8 cellular contexts compared by ENCODE assay signal in the genomic region with DNA sequence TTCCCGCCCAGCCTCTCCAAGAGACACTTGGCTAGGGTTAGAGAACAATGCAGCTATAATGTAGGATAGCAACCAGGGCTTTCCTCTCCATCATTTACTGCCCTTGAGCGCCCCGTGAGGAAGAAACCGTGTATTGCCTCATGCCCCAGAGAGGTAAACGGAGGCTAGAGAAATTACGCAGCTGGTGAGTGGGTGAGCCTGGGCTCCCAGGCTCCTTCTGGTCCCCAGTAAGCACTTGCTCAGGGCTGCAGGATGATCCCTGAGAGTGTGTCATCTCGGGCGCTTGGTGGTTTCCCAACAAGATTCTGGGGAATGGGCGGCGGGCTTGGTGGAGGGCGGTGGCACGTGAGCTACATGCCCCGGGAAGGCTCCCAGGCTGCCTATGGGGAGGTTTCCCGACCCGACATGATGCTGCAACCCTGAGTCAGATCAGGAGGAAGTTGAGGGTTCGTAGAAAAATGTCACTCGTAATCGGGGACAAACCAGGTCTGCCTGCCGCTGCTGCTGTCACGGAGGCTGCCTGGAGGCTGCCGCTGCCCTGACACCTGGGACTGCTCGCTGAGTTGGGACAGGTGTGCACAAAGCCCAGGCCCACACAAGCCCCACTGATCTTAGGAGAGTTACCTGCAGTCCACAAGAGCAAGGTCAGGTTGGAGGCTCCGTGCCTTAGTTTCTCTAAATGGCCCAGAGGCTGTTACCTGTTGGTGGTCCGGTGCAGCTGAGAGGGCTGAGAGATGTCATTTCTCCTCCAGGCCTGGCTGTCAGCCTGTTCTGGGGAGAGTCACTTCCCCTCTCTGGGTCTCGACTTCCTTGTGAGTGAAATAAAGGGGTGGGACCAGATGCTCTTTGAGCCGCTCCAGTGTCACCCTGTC. TPM values are rescaled to one million over a fixed set of nuclear protein-coding genes. Genes with fewer than 3 reads are reported as not detected.
A peak's percentile ranks its signal among the peaks of the same experiment; 100 is the strongest.
DNase-seq lines count a peak whose midpoint lies in the region; ATAC-seq and TF ChIP-seq lines count a peak whose summit lies in the region.

Gene GPR55 (minus strand): TSS at position 773 of the 872 bp plus-strand sequence. CDS start 14,280 bp downstream, outside the sequence.

- peaks cover 0 to 9% (median 0%) of the 10 kb centered on the region in 3 donors for H3K36me3 Mint-ChIP-seq in CD8-positive, alpha-beta memory T cell
- H3K36me3 Mint-ChIP-seq in activated CD4-positive, alpha-beta T cell treated with anti-CD3 and anti-CD28 coated beads, Interleukin-2, amount 10 ng/mL, durations not matched to agents 24 days and 14 days (ENCODE audit: low read depth): no peaks in the 10 kb centered on the region
- no peaks in the 10 kb centered on the region for H3K36me3 Mint-ChIP-seq in endodermal cell (ENCODE audit: low read depth)

- no peaks in the 10 kb centered on the region for H3K36me3 ChIP-seq in CD8-positive, alpha-beta memory T cell (ENCODE audit: insufficient read depth, low read length)
- H3K36me3 ChIP-seq in endodermal cell (ENCODE audit: control insufficient read depth, insufficient read depth, low read length) (no peaks in the 10 kb centered on the region), hepatocyte (replicated peaks; ENCODE audit: insufficient read depth, low read depth) (no peaks in the 10 kb centered on the region)

- no peak within 1 kb of the TSS for H3K9ac ChIP-seq in endodermal cell (ENCODE audit: extremely low read depth, low read length, poor library complexity, severe bottlenecking)

- peak within 1 kb of the TSS; percentile 61 for H3K4me3 ChIP-seq in CD8-positive, alpha-beta memory T cell (ENCODE audit: low read length)
- no peak within 1 kb of the TSS for H3K4me3 ChIP-seq in endodermal cell (ENCODE audit: low read length)
- H3K4me3 ChIP-seq in hepatocyte: no peak within 1 kb of the TSS

- TF ChIP-seq POLR2A in erythroblast (IDR thresholded peaks at IDR 0.05; ENCODE audit: low read length): no peak

- TF ChIP-seq CTCF in endodermal cell (conservative IDR thresholded peaks at IDR 0.05) (peak; percentile 76), hepatocyte (IDR thresholded peaks at IDR 0.05; ENCODE audit: poor library complexity) (no peak)

- H3K4me1 Mint-ChIP-seq in CD8-positive, alpha-beta memory T cell: peaks cover 39 to 65% (median 50%) of the 10 kb centered on the region in 3 donors
- H3K4me1 Mint-ChIP-seq in activated CD4-positive, alpha-beta T cell treated with anti-CD3 and anti-CD28 coated beads, Interleukin-2, amount 10 ng/mL, durations not matched to agents 24 days and 14 days: peaks cover 42% of the 10 kb centered on the region
- H3K4me1 Mint-ChIP-seq in endodermal cell: peaks cover 9% of the 10 kb centered on the region

- no peak within 1 kb of the TSS for H3K4me2 ChIP-seq in hepatocyte

- H3K9me2 ChIP-seq in hepatocyte (replicated peaks; ENCODE audit: insufficient read depth): no peaks in the 10 kb centered on the region

- peaks cover 21% of the 10 kb centered on the region for H3K4me1 ChIP-seq in CD8-positive, alpha-beta memory T cell (ENCODE audit: insufficient read depth, low read length)
- H3K4me1 ChIP-seq in endodermal cell (ENCODE audit: control insufficient read depth, insufficient read depth, low read length): no peaks in the 10 kb centered on the region
- H3K4me1 ChIP-seq in hepatocyte (ENCODE audit: insufficient read depth): no peaks in the 10 kb centered on the region

- H2AFZ ChIP-seq in hepatocyte: no peak within 1 kb of the TSS

- intact Hi-C loops in activated CD4-positive, alpha-beta T cell treated with anti-CD3 and anti-CD28 coated beads, Interleukin-2, amount 10 ng/mL, durations not matched to agents 24 days and 14 days (cut with micrococcal nuclease): loop anchor here (1.0 kb wide), 2 partner anchors 19 to 60 kb away; no protein-coding TSS in a partner anchor

- H3K27me3 ChIP-seq in CD8-positive, alpha-beta memory T cell (ENCODE audit: insufficient read depth, low read length, poor library complexity, severe bottlenecking): no peaks in the 10 kb centered on the region
- H3K27me3 ChIP-seq in endodermal cell (ENCODE audit: control insufficient read depth, insufficient read depth, low read length, poor library complexity, severe bottlenecking) (no peaks in the 10 kb centered on the region), hepatocyte (no peaks in the 10 kb centered on the region)

- H3K27ac ChIP-seq in CD8-positive, alpha-beta memory T cell (ENCODE audit: low read depth, low read length): peak within 1 kb of the TSS; percentile 13
- H3K27ac ChIP-seq in endodermal cell (ENCODE audit: low read depth, low read length) (no peak within 1 kb of the TSS), hepatocyte (no peak within 1 kb of the TSS)

- no peaks in the 10 kb centered on the region for H4K20me1 ChIP-seq in hepatocyte (ENCODE audit: insufficient read depth, poor library complexity, severe bottlenecking)

- H3K4me3 Mint-ChIP-seq in CD8-positive, alpha-beta memory T cell: peak within 1 kb of the TSS; percentile 85 to 94 (median 91)
- H3K4me3 Mint-ChIP-seq in activated CD4-positive, alpha-beta T cell treated with anti-CD3 and anti-CD28 coated beads, Interleukin-2, amount 10 ng/mL, durations not matched to agents 24 days and 14 days: peak within 1 kb of the TSS; percentile 66
- H3K4me3 Mint-ChIP-seq in endodermal cell: no peak within 1 kb of the TSS

- H3K9me3 Mint-ChIP-seq in CD8-positive, alpha-beta memory T cell: no peaks in the 10 kb centered on the region
- no peaks in the 10 kb centered on the region for H3K9me3 Mint-ChIP-seq in activated CD4-positive, alpha-beta T cell treated with anti-CD3 and anti-CD28 coated beads, Interleukin-2, amount 10 ng/mL, durations not matched to agents 24 days and 14 days
- H3K9me3 Mint-ChIP-seq in endodermal cell: no peaks in the 10 kb centered on the region

- POLR2A ChIA-PET in CD8-positive, alpha-beta memory T cell (lab: Charles Lee): interaction anchor here (0.6 to 0.8 kb wide), 4 partner anchors 19 to 63 kb away, joined by 3 to 4 read pairs (median 4); no protein-coding TSS in a partner anchor

- no peaks in the 10 kb centered on the region for H3K79me2 ChIP-seq in hepatocyte

- ATAC-seq in GM19395 (IDR thresholded peaks at IDR 0.05; ENCODE audit: unreplicated experiment): peak; percentile 52
- peak; percentile 32 for ATAC-seq in HG03442 (IDR thresholded peaks at IDR 0.05; ENCODE audit: unreplicated experiment)

- DNase-seq in CD8-positive, alpha-beta memory T cell: peak in 3 of 5 donors; percentile 18 to 73 (median 59)
- DNase-seq in activated CD4-positive, alpha-beta T cell treated with anti-CD3 and anti-CD28 coated beads, Interleukin-2, amount 10 ng/mL, durations not matched to agents 24 days and 14 days: peak; percentile 76
- peak; percentile 87 for DNase-seq in endodermal cell
- peak; percentile 83 for DNase-seq in stimulated activated CD4-positive, alpha-beta T cell treated with anti-CD3 and anti-CD28 coated beads, Interleukin-4, amount 100 ng/mL, for 24 hours
- DNase-seq in erythroblast (lab: John Stamatoyannopoulos, UW): no peak
- DNase-seq in hepatocyte (ENCODE audit: low spot score): no peak

- H3K27me3 Mint-ChIP-seq in CD8-positive, alpha-beta memory T cell: peaks cover 6 to 7% of the 10 kb centered on the region in 2 donors
- peaks cover 24% of the 10 kb centered on the region for H3K27me3 Mint-ChIP-seq in activated CD4-positive, alpha-beta T cell treated with anti-CD3 and anti-CD28 coated beads, Interleukin-2, amount 10 ng/mL, durations not matched to agents 24 days and 14 days
- H3K27me3 Mint-ChIP-seq in endodermal cell (ENCODE audit: insufficient read depth): no peaks in the 10 kb centered on the region

- CTCF ChIA-PET in CD8-positive, alpha-beta memory T cell (lab: Charles Lee): interaction anchor here (0.7 to 6.1 kb wide), 32 partner anchors 11 to 100 kb away, joined by 3 to 79 read pairs (median 6); partner anchors contain the start of gene ITM2C

- H3K9me3 ChIP-seq in CD8-positive, alpha-beta memory T cell (ENCODE audit: low read length): no peaks in the 10 kb centered on the region
- no peaks in the 10 kb centered on the region for H3K9me3 ChIP-seq in endodermal cell (ENCODE audit: control insufficient read depth, low read length)
- no peaks in the 10 kb centered on the region for H3K9me3 ChIP-seq in hepatocyte (ENCODE audit: low read depth)

- H3K27ac Mint-ChIP-seq in CD8-positive, alpha-beta memory T cell: peak within 1 kb of the TSS; percentile 61 to 97 (median 86)
- peak within 1 kb of the TSS; percentile 82 for H3K27ac Mint-ChIP-seq in activated CD4-positive, alpha-beta T cell treated with anti-CD3 and anti-CD28 coated beads, Interleukin-2, amount 10 ng/mL, durations not matched to agents 24 days and 14 days
- H3K27ac Mint-ChIP-seq in endodermal cell: no peak within 1 kb of the TSS

- 82 to 85% methylated on average over 19 to 26 of the region's 26 CpGs for WGBS in endodermal cell (ENCODE audit: insufficient coverage in 1 of 2, insufficient read length in 1 of 2), 2 experiments
- 82% methylated on average over 26 of the region's 26 CpGs for WGBS in hepatocyte (ENCODE audit: low lambda C conversion rate, missing lambda C conversion rate)

RNA-seq across cellular contexts. Expression of gene GPR55, which starts in this region (rescaled TPM):
- total RNA-seq in CD8-positive, alpha-beta memory T cell: 10 to 100 TPM; 11.1 to 11.6 TPM
- 3.5 TPM for polyA plus RNA-seq in CD8-positive, alpha-beta memory T cell
- total RNA-seq in activated CD4-positive, alpha-beta T cell treated with anti-CD3 and anti-CD28 coated beads, Interleukin-2, amount 10 ng/mL, durations not matched to agents 24 days and 14 days: 0.23 and 0.38 TPM in 2 replicates
- total RNA-seq in endodermal cell (1 to 10 TPM; 2.6 to 7.5 TPM), hepatocyte (0.83 and 1.6 TPM in 2 replicates)
- 0.64 TPM for polyA plus RNA-seq in endodermal cell (2013, experiment 1 of 2)
- 0.21 TPM for polyA plus RNA-seq in endodermal cell (2013, experiment 2 of 2)
- polyA plus RNA-seq in hepatocyte: 0.32 TPM in 1 of 2 replicates, not detected in the other

Comparison
In these comparisons a context has a peak if more than half of its experiments do, and no peak if none do; other contexts are left out.
1. Peak in DNase-seq in activated CD4-positive, alpha-beta T cell treated with anti-CD3 and anti-CD28 coated beads, Interleukin-2, amount 10 ng/mL, durations not matched to agents 24 days and 14 days; RNA of the gene not detected or under 1 TPM.
2. DNase-seq: peak in CD8-positive, alpha-beta memory T cell (3 of 5), endodermal cell (single experiment) and stimulated activated CD4-positive, alpha-beta T cell treated with anti-CD3 and anti-CD28 coated beads, Interleukin-4, amount 100 ng/mL, for 24 hours (single experiment); none in erythroblast (0 of 2) and hepatocyte (single experiment).